8 cellular contexts compared by ENCODE assay signal in genomic region chr14:34713122-34713680, GRCh38. TPM values are rescaled to one million over a fixed set of nuclear protein-coding genes. Genes with fewer than 3 reads are reported as not detected.
DNase-seq lines count a peak whose midpoint lies in the region; ATAC-seq and TF ChIP-seq lines count a peak whose summit lies in the region.

No MANE protein-coding gene starts in this region.

- DNase-seq in DND-41, result no peak
- no peak for DNase-seq in RWPE2 (ENCODE audit: low spot score)
- DNase-seq in pons (ENCODE audit: low spot score), result peak; percentile 54
- DNase-seq in GM13977 (ENCODE audit: low spot score), result no peak
- DNase-seq in NCI-H2107 (lab: John Stamatoyannopoulos, UW), result no peak
- DNase-seq in LoVo (ENCODE audit: low spot score), result no peak
- DNase-seq in kidney tubule cell (ENCODE audit: low spot score), result no peak

- WGBS in esophagus, 2 donors, result 57 to 72% methylated on average over 6 of the region's 6 CpGs

- H3K36me3 ChIP-seq in DND-41 (ENCODE audit: insufficient read depth, low read length) (peaks cover 10% of the 10 kb centered on the region; the same call in 1 of the 2 replicates), RWPE2 (ENCODE audit: low read depth) (peaks cover 39% of the 10 kb centered on the region), esophagus (ENCODE audit: control insufficient read depth in 2 of 2, insufficient read depth in 2 of 2, low read length in 1 of 2) (no peaks in the 10 kb centered on the region)

- no peaks in the 10 kb centered on the region for H3K27me3 ChIP-seq in DND-41 (ENCODE audit: insufficient read depth, low read length, poor library complexity)
- H3K27me3 ChIP-seq in RWPE2 (ENCODE audit: insufficient read depth, poor library complexity, severe bottlenecking), result no peaks in the 10 kb centered on the region
- H3K27me3 ChIP-seq in esophagus (ENCODE audit: control insufficient read depth in 1 of 2, insufficient read depth in 2 of 2, low read length in 2 of 2), result no peaks in the 10 kb centered on the region

- in situ Hi-C loops in GM13977 (cut with MboI; ENCODE audit: low pct_unique_long_range_greater_than_20kb, low sequenced_read_pairs, unreplicated experiment), result no loop called here

- H3K4me1 ChIP-seq in DND-41 (ENCODE audit: insufficient read depth, low read length) (peaks cover 20% of the 10 kb centered on the region), RWPE2 (ENCODE audit: insufficient read depth, poor library complexity, severe bottlenecking) (peaks cover 40% of the 10 kb centered on the region), esophagus (ENCODE audit: control insufficient read depth in 2 of 2, insufficient read depth in 2 of 2, low read length in 1 of 2) (no peaks in the 10 kb centered on the region)

- H3K9me3 ChIP-seq in DND-41 (ENCODE audit: insufficient read depth, low read length, severe bottlenecking) (no peaks in the 10 kb centered on the region), RWPE2 (ENCODE audit: severe bottlenecking) (no peaks in the 10 kb centered on the region), esophagus (ENCODE audit: control insufficient read depth in 2 of 2, insufficient read depth in 1 of 2, low read depth in 1 of 2, low read length in 1 of 2) (no peaks in the 10 kb centered on the region)

- H3K9ac ChIP-seq in DND-41 (ENCODE audit: low read depth, low read length), result peak overlapping the region; percentile 85

- ATAC-seq in DND-41 (ENCODE audit: insufficient read depth, low read depth) (no peak), RWPE2 (ENCODE audit: low read depth) (no peak)

- peak overlapping the region; percentile 83 to 84; a peak in 3 of 4 replicates for H3K4me3 ChIP-seq in DND-41 (ENCODE audit: low read depth in 1 of 2, low read length in 2 of 2)
- peak overlapping the region; percentile 78 for H3K4me3 ChIP-seq in RWPE2 (ENCODE audit: severe bottlenecking)
- peak overlapping the region; percentile 78 to 80 for H3K4me3 ChIP-seq in esophagus (ENCODE audit: low read depth in 1 of 2, low read length in 2 of 2)

- H4K20me1 ChIP-seq in DND-41 (ENCODE audit: insufficient read depth, low read length), result no peaks in the 10 kb centered on the region

- H2AFZ ChIP-seq in DND-41 (ENCODE audit: low read depth, low read length), result peak overlapping the region; percentile 95

- H3K27ac ChIP-seq in DND-41 (ENCODE audit: low read length) (peak overlapping the region; percentile 71; the same call in 1 of the 2 replicates), RWPE2 (ENCODE audit: poor library complexity, severe bottlenecking) (peak overlapping the region; percentile 81), esophagus (ENCODE audit: low read depth in 2 of 2, low read length in 1 of 2) (peak overlapping the region in 1 of 2 donors; percentile 85)

- H3K79me2 ChIP-seq in DND-41 (ENCODE audit: insufficient read depth, low read length), result peaks cover 9% of the 10 kb centered on the region

- TF ChIP-seq CTCF in DND-41 (IDR thresholded peaks at IDR 0.05; ENCODE audit: borderline replicate concordance, extremely low read depth, low read length, poor library complexity, severe bottlenecking), result no peak
- no peak for TF ChIP-seq CTCF in RWPE2 (IDR thresholded peaks at IDR 0.05; ENCODE audit: poor library complexity, severe bottlenecking)
- no peak for TF ChIP-seq CTCF in GM13977 (IDR thresholded peaks at IDR 0.05; ENCODE audit: extremely low read depth, insufficient read depth, missing control alignments)

- H3K4me2 ChIP-seq in DND-41 (ENCODE audit: insufficient read depth, low read length), result peak overlapping the region; percentile 76

RNA-seq across cellular contexts. Expression of gene CFL2, which starts 1.2 kb away (rescaled TPM):
- 10 to 100 TPM in 1 of 2 donors, 1 to 10 TPM in 1; 7.9 to 14.4 TPM for polyA plus RNA-seq in esophagus
